In the genomic region with DNA sequence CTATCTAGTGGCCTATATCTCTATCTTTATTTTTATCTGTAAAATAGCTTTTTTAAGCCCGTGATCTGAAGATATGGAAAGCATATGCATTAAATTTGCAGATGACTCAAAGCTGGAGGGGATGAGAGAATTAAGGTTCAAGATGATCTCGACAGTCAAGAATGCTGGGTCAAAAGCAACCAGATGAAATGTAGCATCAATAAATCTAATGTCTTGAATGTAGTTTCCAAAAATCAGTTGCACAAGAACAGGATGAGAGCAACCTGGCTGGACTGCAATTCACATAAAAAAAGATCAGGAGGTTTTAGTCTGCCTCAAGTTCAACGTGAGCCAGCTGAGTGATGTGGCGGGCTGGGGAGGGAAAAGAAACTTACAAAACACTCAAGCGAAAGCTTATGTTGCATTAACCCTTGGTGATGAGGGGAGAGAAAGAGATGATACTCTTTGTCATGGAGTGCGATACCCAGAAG, we compare ENCODE assay signal across 8 cellular contexts.
A peak's percentile ranks its signal among the peaks of the same experiment; 100 is the strongest.
DNase-seq lines count a peak whose midpoint lies in the region; ATAC-seq and TF ChIP-seq lines count a peak whose summit lies in the region.

No MANE protein-coding gene starts in this region.

- H3K4me3 Mint-ChIP-seq in effector memory CD8-positive, alpha-beta T cell: no peak overlapping the region
- no peak overlapping the region for H3K4me3 Mint-ChIP-seq in chondrocyte (ENCODE audit: unreplicated experiment)

- H3K27me3 ChIP-seq in AG04450 (ENCODE audit: control insufficient read depth, insufficient read depth, low read length): peaks cover 8% of the 10 kb centered on the region

- no peaks in the 10 kb centered on the region for H3K9me3 ChIP-seq in AG04450 (ENCODE audit: control insufficient read depth, insufficient read depth, low read length)

- peaks cover 3% of the 10 kb centered on the region for H3K36me3 Mint-ChIP-seq in effector memory CD8-positive, alpha-beta T cell (ENCODE audit: insufficient read depth)
- no peaks in the 10 kb centered on the region for H3K36me3 Mint-ChIP-seq in chondrocyte (ENCODE audit: low read depth)

- no peak overlapping the region for H3K27ac ChIP-seq in AG04450 (ENCODE audit: low read depth, low read length)

- H3K9me3 Mint-ChIP-seq in effector memory CD8-positive, alpha-beta T cell: no peaks in the 10 kb centered on the region
- no peaks in the 10 kb centered on the region for H3K9me3 Mint-ChIP-seq in chondrocyte (ENCODE audit: low read depth)

- H3K4me3 ChIP-seq in AG04450 (ENCODE audit: low read depth, low read length) (no peak overlapping the region), fibroblast of mammary gland (ENCODE audit: control insufficient read depth, low read depth, low read length) (no peak overlapping the region)

- no peaks in the 10 kb centered on the region for H3K4me1 Mint-ChIP-seq in effector memory CD8-positive, alpha-beta T cell (ENCODE audit: low read depth in 2 of 2)
- peaks cover 20% of the 10 kb centered on the region for H3K4me1 Mint-ChIP-seq in chondrocyte (ENCODE audit: low read depth)

- ATAC-seq in GM21515 (IDR thresholded peaks at IDR 0.05; ENCODE audit: unreplicated experiment): peak; percentile 24
- ATAC-seq in HG03571 (IDR thresholded peaks at IDR 0.05; ENCODE audit: unreplicated experiment): peak; percentile 12
- ATAC-seq in effector memory CD8-positive, alpha-beta T cell (replicated peaks): no peak
- ATAC-seq in GM19328 (IDR thresholded peaks at IDR 0.05; ENCODE audit: unreplicated experiment): no peak

- CTCF ChIA-PET in AG04450 (lab: Charles Lee): no interaction called here

- DNase-seq in AG04450 (ENCODE audit: low read depth, low spot score) (peak; percentile 50), fibroblast of mammary gland (ENCODE audit: low read depth) (peak; percentile 98), nucleus accumbens (lab: John Stamatoyannopoulos, UW) (no peak), chondrocyte (ENCODE audit: low spot score) (no peak)
- DNase-seq in effector memory CD8-positive, alpha-beta T cell: no peak

- H3K27me3 Mint-ChIP-seq in effector memory CD8-positive, alpha-beta T cell: peaks cover 0 to 46% of the 10 kb centered on the region in 2 donors
- H3K27me3 Mint-ChIP-seq in chondrocyte (ENCODE audit: low read depth): peaks cover 35% of the 10 kb centered on the region

- TF ChIP-seq CTCF in AG04450 (IDR thresholded peaks at IDR 0.05; ENCODE audit: low read depth, low read length) (no peak), fibroblast of mammary gland (conservative IDR thresholded peaks at IDR 0.05; ENCODE audit: control insufficient read depth, insufficient read depth, low read depth, low read length) (no peak), chondrocyte (IDR thresholded peaks at IDR 0.05) (no peak)

- POLR2A ChIA-PET in AG04450 (lab: Yijun Ruan, JAX): no interaction called here

- no peak overlapping the region for H3K27ac Mint-ChIP-seq in effector memory CD8-positive, alpha-beta T cell
- H3K27ac Mint-ChIP-seq in chondrocyte (ENCODE audit: unreplicated experiment): no peak overlapping the region

Comparison
In these comparisons a context has a peak if more than half of its experiments do, and no peak if none do; other contexts are left out.
1. DNase-seq: peak in AG04450 (single experiment) and fibroblast of mammary gland (single experiment); none in effector memory CD8-positive, alpha-beta T cell (0 of 3), nucleus accumbens (0 of 56) and chondrocyte (single experiment).
2. ATAC-seq: peak in GM21515 (single experiment) and HG03571 (single experiment); none in effector memory CD8-positive, alpha-beta T cell (single experiment) and GM19328 (single experiment).